9 cellular contexts compared by ENCODE assay signal in genomic region chr20:6636209-6637159, GRCh38.
A peak's percentile ranks its signal among the peaks of the same experiment; 100 is the strongest.
DNase-seq lines count a peak whose midpoint lies in the region; ATAC-seq and TF ChIP-seq lines count a peak whose summit lies in the region.
"Had no signal": no experiment of that assay in that cellular context is flagged by ENCODE, and none has a peak within 500 bp of the region (broad histone marks: within the 10 kb centered on the region; RNA-seq: fewer than 3 reads in every experiment).

No MANE protein-coding gene starts in this region.

- H3K4me3 ChIP-seq in mammary epithelial cell (replicated peaks in 1 of 3; ENCODE audit: insufficient read depth in 1 of 3, low read depth in 2 of 3, low read length in 3 of 3) (no peak overlapping the region), left lung (no peak overlapping the region)

- peak; percentile 84 for TF ChIP-seq CTCF in 22Rv1 (IDR thresholded peaks at IDR 0.05)
- TF ChIP-seq CTCF in mammary epithelial cell (conservative IDR thresholded peaks at IDR 0.05 in 1 of 2, IDR thresholded peaks at IDR 0.05 in 1 of 2; ENCODE audit: extremely low read depth in 1 of 2, insufficient read depth in 1 of 2, low read depth in 1 of 2, low read length in 2 of 2) = peak; percentile 65 to 74
- TF ChIP-seq CTCF in left lung (IDR thresholded peaks at IDR 0.05) = peak; percentile 27 to 40

- H3K27me3 ChIP-seq in mammary epithelial cell (ENCODE audit: insufficient read depth, low read length) = no peaks in the 10 kb centered on the region
- no peaks in the 10 kb centered on the region for H3K27me3 ChIP-seq in left lung

- H4K20me1 ChIP-seq in mammary epithelial cell (ENCODE audit: insufficient read depth, low read length) = no peaks in the 10 kb centered on the region

- H3K9me3 ChIP-seq in mammary epithelial cell (replicated peaks; ENCODE audit: insufficient read depth, low read length) = no peaks in the 10 kb centered on the region
- H3K9me3 ChIP-seq in left lung = no peaks in the 10 kb centered on the region

- H3K36me3 ChIP-seq in mammary epithelial cell (ENCODE audit: insufficient read depth, low read length) (no peaks in the 10 kb centered on the region), left lung (no peaks in the 10 kb centered on the region)

- DNase-seq in NCI-H460 (ENCODE audit: extremely low read depth, low read depth) = peak; percentile 61
- peak; percentile 64 for DNase-seq in mammary epithelial cell
- no peak for DNase-seq in left lung
- no peak for DNase-seq in T-helper 2 cell treated with Interferon-gamma antibody and Interleukin-4, amounts not matched to agents 5 μg/mL and 100 μg/mL, for 36 hours (ENCODE audit: low spot score)

- no peaks in the 10 kb centered on the region for H3K79me2 ChIP-seq in mammary epithelial cell (ENCODE audit: insufficient read depth, low read length)

- BruUV-seq in mammary epithelial cell (replicated peaks; lab: Mats Ljungman, UMichigan) = no TSS peak

- intact Hi-C loops in mammary epithelial cell (cut with micrococcal nuclease) (loop anchor here (1.0 to 10.0 kb wide), 10 partner anchors 46 to 1221 kb away; no protein-coding TSS in a partner anchor), left lung (cut with DNase I) (no loop called here)

- H3K9me3 Mint-ChIP-seq in T-helper 2 cell treated with Interferon-gamma antibody and Interleukin-4, amounts not matched to agents 5 μg/mL and 100 μg/mL, for 36 hours = peaks cover 7% of the 10 kb centered on the region

- CTCF ChIA-PET in mammary epithelial cell (lab: Charles Lee; ENCODE audit: low non-redundant PET) = interaction anchor here (0.6 to 0.7 kb wide), 2 partner anchors 124 to 649 kb away, joined by 3 read pairs; no protein-coding TSS in a partner anchor

- no peak overlapping the region for H3K27ac Mint-ChIP-seq in T-helper 2 cell treated with Interferon-gamma antibody and Interleukin-4, amounts not matched to agents 5 μg/mL and 100 μg/mL, for 36 hours
- H3K27ac Mint-ChIP-seq: stimulated activated naive CD8-positive, alpha-beta T cell treated with anti-CD3 and anti-CD28 coated beads, Interleukin-15, Interleukin-2, amounts not matched to agents 100 ng/mL and 50 ng/mL, for 24 hours had no signal

- dilution Hi-C loops in mammary epithelial cell (cut with HindIII; ENCODE audit: low sequenced_read_pairs) = loop anchor here (5.0 kb wide), 1 partner anchor 166 kb away; no protein-coding TSS in a partner anchor

- no peaks in the 10 kb centered on the region for H3K4me1 Mint-ChIP-seq in T-helper 2 cell treated with Interferon-gamma antibody and Interleukin-4, amounts not matched to agents 5 μg/mL and 100 μg/mL, for 36 hours (ENCODE audit: low read depth)

- no peaks in the 10 kb centered on the region for H3K27me3 Mint-ChIP-seq in T-helper 2 cell treated with Interferon-gamma antibody and Interleukin-4, amounts not matched to agents 5 μg/mL and 100 μg/mL, for 36 hours (ENCODE audit: low read depth)
- H3K27me3 Mint-ChIP-seq: stimulated activated naive CD8-positive, alpha-beta T cell treated with anti-CD3 and anti-CD28 coated beads, Interleukin-15, Interleukin-2, amounts not matched to agents 100 ng/mL and 50 ng/mL, for 24 hours had no signal

- H3K4me2 ChIP-seq in mammary epithelial cell (ENCODE audit: insufficient read depth, low read depth, low read length) = no peak overlapping the region

- ATAC-seq in GM18868 (IDR thresholded peaks at IDR 0.05; ENCODE audit: unreplicated experiment) (peak; percentile 39), left lung (peak; percentile 97), GM18873 (IDR thresholded peaks at IDR 0.05; ENCODE audit: low FRiP score, unreplicated experiment) (no peak), GM18502 (IDR thresholded peaks at IDR 0.05; ENCODE audit: poor library complexity, unreplicated experiment) (no peak)

- H2AFZ ChIP-seq in mammary epithelial cell (ENCODE audit: low read depth, low read length) = no peak overlapping the region

- H3K4me1 ChIP-seq in mammary epithelial cell (ENCODE audit: insufficient read depth, low read length) (peaks cover 16% of the 10 kb centered on the region), left lung (no peaks in the 10 kb centered on the region)

- H3K9ac ChIP-seq in mammary epithelial cell (ENCODE audit: insufficient read depth, low read length) = no peak overlapping the region

- no peak overlapping the region for H3K4me3 Mint-ChIP-seq in T-helper 2 cell treated with Interferon-gamma antibody and Interleukin-4, amounts not matched to agents 5 μg/mL and 100 μg/mL, for 36 hours
- H3K4me3 Mint-ChIP-seq: stimulated activated naive CD8-positive, alpha-beta T cell treated with anti-CD3 and anti-CD28 coated beads, Interleukin-15, Interleukin-2, amounts not matched to agents 100 ng/mL and 50 ng/mL, for 24 hours had no signal

- peak overlapping the region; percentile 15; the same call in 1 of the 2 replicates for H3K27ac ChIP-seq in 22Rv1
- no peak overlapping the region for H3K27ac ChIP-seq in mammary epithelial cell (ENCODE audit: insufficient read depth, low read depth, low read length)
- H3K27ac ChIP-seq in left lung = no peak overlapping the region

- in situ Hi-C loops in mammary epithelial cell (cut with MboI; ENCODE audit: low sequenced_read_pairs in 2 of 2) = loop anchor here in 1 of 2 donors (10.0 to 25.0 kb wide), 2 partner anchors 128 to 301 kb away; partner anchors contain the start of gene BMP2

- WGBS in mammary epithelial cell (ENCODE audit: low coverage, missing lambda C conversion rate) = 31% methylated on average over 8 of the region's 8 CpGs

- no peaks in the 10 kb centered on the region for H3K36me3 Mint-ChIP-seq in T-helper 2 cell treated with Interferon-gamma antibody and Interleukin-4, amounts not matched to agents 5 μg/mL and 100 μg/mL, for 36 hours (ENCODE audit: low read depth)

Comparison
In these comparisons a context has a peak if more than half of its experiments do, and no peak if none do; other contexts are left out.
1. CTCF ChIP-seq: peak in every context shown above with its lines; median percentile 84 in 22Rv1; 70 in mammary epithelial cell; 34 in left lung.
2. ATAC-seq: peak in GM18868 (single experiment) and left lung (single experiment); none in GM18873 (single experiment) and GM18502 (single experiment).
3. DNase-seq: peak in NCI-H460 (single experiment) and mammary epithelial cell (single experiment); none in left lung (0 of 2) and T-helper 2 cell treated with Interferon-gamma antibody and Interleukin-4, amounts not matched to agents 5 μg/mL and 100 μg/mL, for 36 hours (single experiment).